ENCODE assay signal across 15 cellular contexts in the genomic region with DNA sequence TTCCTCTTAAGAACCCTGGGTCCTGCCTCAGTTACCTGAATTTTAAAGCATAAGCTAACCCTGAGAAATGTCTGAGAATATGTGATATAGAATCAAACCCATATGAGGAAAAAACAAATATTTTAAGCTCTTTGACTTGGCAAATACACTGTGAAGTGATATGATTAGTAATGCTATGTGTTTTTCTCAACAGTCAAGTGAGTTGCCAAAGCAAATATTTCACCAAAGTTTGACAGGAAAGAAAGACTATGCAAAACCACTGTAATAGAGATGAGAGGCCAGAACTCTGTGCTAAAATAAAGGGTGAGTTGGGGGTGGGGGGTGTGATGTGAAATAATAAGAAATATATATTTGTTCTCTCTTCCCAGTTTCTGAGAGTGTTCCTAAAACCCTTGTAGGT.
A peak's percentile ranks its signal among the peaks of the same experiment; 100 is the strongest.
DNase-seq lines count a peak whose midpoint lies in the region; ATAC-seq and TF ChIP-seq lines count a peak whose summit lies in the region.
"Had no signal": no experiment of that assay in that cellular context is flagged by ENCODE, and none has a peak within 500 bp of the region (broad histone marks: within the 10 kb centered on the region; RNA-seq: fewer than 3 reads in every experiment).

No MANE protein-coding gene starts in this region.

- CTCF ChIA-PET in PC-3 (lab: Charles Lee): no interaction called here

- no peaks in the 10 kb centered on the region for H3K4me1 Mint-ChIP-seq in naive thymus-derived CD8-positive, alpha-beta T cell
- H3K4me1 Mint-ChIP-seq: B cell had no signal

- H3K27me3 ChIP-seq in PC-3 (ENCODE audit: low read length) (no peaks in the 10 kb centered on the region), brain microvascular endothelial cell (replicated peaks) (no peaks in the 10 kb centered on the region)

- no peak overlapping the region for H3K27ac Mint-ChIP-seq in naive thymus-derived CD8-positive, alpha-beta T cell
- H3K27ac Mint-ChIP-seq: B cell; CD4-positive, alpha-beta T cell had no signal

- no peaks in the 10 kb centered on the region for H4K20me1 ChIP-seq in PC-3 (ENCODE audit: low read length)

- H3K4me3 ChIP-seq in PC-3 (ENCODE audit: low read length) (no peak overlapping the region), brain microvascular endothelial cell (ENCODE audit: low read depth, low read length) (no peak overlapping the region), fibroblast of pulmonary artery (replicated peaks; ENCODE audit: low read depth, low read length) (no peak overlapping the region)
- H3K4me3 ChIP-seq: HAP-1 had no signal

- H3F3A ChIP-seq in PC-3 (ENCODE audit: low read length, unreplicated experiment): no peaks in the 10 kb centered on the region

- no peaks in the 10 kb centered on the region for H3K9me2 ChIP-seq in PC-3 (replicated peaks; ENCODE audit: low read length)

- H3K4me1 ChIP-seq in PC-3 (ENCODE audit: insufficient read depth, low read length): no peaks in the 10 kb centered on the region
- H3K4me1 ChIP-seq: HAP-1 had no signal

- H3K9ac ChIP-seq in PC-3 (ENCODE audit: low read length): no peak overlapping the region

- H2AFZ ChIP-seq in PC-3 (ENCODE audit: low read length): no peak overlapping the region

- H3K36me3 ChIP-seq in PC-3 (ENCODE audit: low read depth, low read length): no peaks in the 10 kb centered on the region
- H3K36me3 ChIP-seq in brain microvascular endothelial cell (replicated peaks): no peaks in the 10 kb centered on the region
- H3K36me3 ChIP-seq: HAP-1 had no signal

- no peak for DNase-seq in PC-3
- DNase-seq in brain microvascular endothelial cell: peak; percentile 0
- peak; percentile 2 for DNase-seq in fibroblast of pulmonary artery (ENCODE audit: low read depth)
- peak; percentile 1 for DNase-seq in stromal cell of bone marrow (ENCODE audit: low read depth)
- DNase-seq in naive thymus-derived CD8-positive, alpha-beta T cell: no peak
- no peak for DNase-seq in activated CD4-positive, alpha-beta T cell treated with anti-CD3 and anti-CD28 coated beads, Interleukin-2, amount 50 U/mL, for 48 hours
- DNase-seq: C1 segment of cervical spinal cord; Calu3; CD4-positive, alpha-beta T cell; DMS 273 treated with DMSO at 0.1 percent for 48 hours; DMS79 treated with DMSO at 0.1 percent for 48 hours; EL had no signal

- BruUV-seq in PC-3 (replicated peaks; lab: Mats Ljungman, UMichigan): no TSS peak

- no peaks in the 10 kb centered on the region for H3K9me3 ChIP-seq in PC-3 (ENCODE audit: low read length)
- H3K9me3 ChIP-seq: HAP-1 had no signal

- TF ChIP-seq CTCF in PC-3 (conservative IDR thresholded peaks at IDR 0.05; ENCODE audit: low read depth, low read length) (no peak), brain microvascular endothelial cell (IDR thresholded peaks at IDR 0.05; ENCODE audit: low read depth, low read length, missing control alignments) (no peak), fibroblast of pulmonary artery (IDR thresholded peaks at IDR 0.05; ENCODE audit: low read length, missing control alignments) (no peak)

- peak; percentile 31; the same call in 1 of the 2 replicates for ATAC-seq in PC-3
- no peak for ATAC-seq in naive thymus-derived CD8-positive, alpha-beta T cell
- ATAC-seq in GM19467 (IDR thresholded peaks at IDR 0.05; ENCODE audit: unreplicated experiment): no peak

- no peaks in the 10 kb centered on the region for H3K36me3 Mint-ChIP-seq in naive thymus-derived CD8-positive, alpha-beta T cell

- H3K27me3 Mint-ChIP-seq in naive thymus-derived CD8-positive, alpha-beta T cell: no peaks in the 10 kb centered on the region
- H3K27me3 Mint-ChIP-seq: B cell; CD4-positive, alpha-beta T cell had no signal

- in situ Hi-C loops in brain microvascular endothelial cell (cut with HindIII; ENCODE audit: low pct_ligation_motif_present, low sequenced_read_pairs): no loop called here

- intact Hi-C loops in PC-3 (cut with micrococcal nuclease): no loop called here

- no peak overlapping the region for H3K27ac ChIP-seq in PC-3 (ENCODE audit: low read length)
- no peak overlapping the region for H3K27ac ChIP-seq in brain microvascular endothelial cell

- no peaks in the 10 kb centered on the region for H3K79me2 ChIP-seq in PC-3 (ENCODE audit: low read length)

- H3K9me3 Mint-ChIP-seq in naive thymus-derived CD8-positive, alpha-beta T cell: peaks cover 0 to 19% (median 3%) of the 10 kb centered on the region in 9 donors

- no peak overlapping the region for H3K4me2 ChIP-seq in PC-3 (ENCODE audit: low read length)

- POLR2A ChIA-PET in PC-3 (lab: Charles Lee; ENCODE audit: unreplicated experiment): no interaction called here
- POLR2A ChIA-PET in naive thymus-derived CD8-positive, alpha-beta T cell (lab: Charles Lee): no interaction called here

- H3K4me3 Mint-ChIP-seq in naive thymus-derived CD8-positive, alpha-beta T cell: no peak overlapping the region
- H3K4me3 Mint-ChIP-seq: B cell; CD4-positive, alpha-beta T cell had no signal

Comparison
In these comparisons a context has a peak if more than half of its experiments do, and no peak if none do; other contexts are left out.
1. DNase-seq: peak in brain microvascular endothelial cell (single experiment), fibroblast of pulmonary artery (single experiment) and stromal cell of bone marrow (single experiment); none in PC-3 (single experiment), naive thymus-derived CD8-positive, alpha-beta T cell (0 of 10) and activated CD4-positive, alpha-beta T cell treated with anti-CD3 and anti-CD28 coated beads, Interleukin-2, amount 50 U/mL, for 48 hours (0 of 2).